8 cellular contexts compared by ENCODE assay signal in the genomic region with DNA sequence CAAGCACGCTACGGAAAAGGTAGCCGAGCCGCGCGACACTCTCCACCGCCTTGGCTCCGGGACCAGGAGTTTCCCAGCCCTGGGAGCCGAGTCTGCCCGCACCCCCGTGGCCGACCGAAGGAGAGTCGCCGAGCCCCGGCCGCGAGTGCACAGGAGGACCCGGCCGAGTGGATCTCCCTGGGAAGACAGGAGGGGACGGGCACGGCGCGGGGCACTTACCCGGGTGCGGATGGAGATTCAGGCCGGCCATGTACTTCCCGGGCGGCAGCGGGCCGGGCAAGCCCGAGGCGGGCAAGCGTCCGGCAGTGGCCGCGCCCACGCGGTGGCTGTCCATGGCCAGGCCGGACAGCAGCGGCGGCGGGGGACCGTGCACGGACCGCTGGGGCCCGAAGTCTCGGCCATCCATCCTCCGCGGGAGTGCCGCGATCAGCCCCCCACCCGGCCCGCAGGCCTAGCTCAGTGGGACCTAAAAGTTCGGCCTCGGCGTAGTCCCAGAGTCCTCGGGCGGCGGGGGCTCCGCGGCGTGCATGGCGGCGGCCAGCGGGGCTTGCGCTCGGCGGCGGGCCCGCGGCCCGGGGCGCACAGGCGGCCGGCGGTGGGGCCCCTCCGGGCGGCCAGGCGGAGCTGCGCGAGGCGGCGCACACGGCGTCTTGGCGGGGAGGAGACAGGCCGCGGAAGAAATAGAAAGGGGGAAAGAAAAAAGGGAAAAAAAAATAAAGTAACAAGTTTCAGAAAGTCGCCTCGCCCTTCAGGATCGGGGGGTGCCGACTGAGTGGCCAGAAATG. TPM values are rescaled to one million over a fixed set of nuclear protein-coding genes. Genes with fewer than 3 reads are reported as not detected.
A peak's percentile ranks its signal among the peaks of the same experiment; 100 is the strongest.
DNase-seq lines count a peak whose midpoint lies in the region; ATAC-seq and TF ChIP-seq lines count a peak whose summit lies in the region.

No MANE protein-coding gene starts in this region.

- H2BK120ac ChIP-seq in mesenchymal stem cell (ENCODE audit: low read depth, low read length), result peak overlapping the region; percentile 100

- H3K4me1 Mint-ChIP-seq in Calu3 (ENCODE audit: low read depth, unreplicated experiment), result peaks cover 24% of the 10 kb centered on the region

- peak overlapping the region in 1 of 2 experiments; percentile 94 for H2BK12ac ChIP-seq in mesenchymal stem cell (ENCODE audit: low read length in 2 of 2)

- H3K27me3 ChIP-seq in mesenchymal stem cell (ENCODE audit: control insufficient read depth in 1 of 2, insufficient read depth in 1 of 2, low read length in 2 of 2) (no peaks in the 10 kb centered on the region), upper lobe of left lung (no peaks in the 10 kb centered on the region)

- H3K4ac ChIP-seq in mesenchymal stem cell (ENCODE audit: low read depth in 1 of 2, low read length in 2 of 2), result peak overlapping the region; percentile 73 to 92

- H3K18ac ChIP-seq in mesenchymal stem cell (ENCODE audit: low read depth in 1 of 2, low read length in 2 of 2), result peak overlapping the region; percentile 96 to 97

- H2BK15ac ChIP-seq in mesenchymal stem cell (ENCODE audit: low read depth, poor library complexity, severe bottlenecking), result peak overlapping the region; percentile 67

- H3K23ac ChIP-seq in mesenchymal stem cell (ENCODE audit: low read length in 2 of 2), result peak overlapping the region; percentile 79 to 93

- peak overlapping the region; percentile 99 for H3K4me3 Mint-ChIP-seq in Calu3 (ENCODE audit: low read depth, unreplicated experiment)

- H3K4me1 ChIP-seq in mesenchymal stem cell (ENCODE audit: control insufficient read depth, insufficient read depth, low read depth, low read length), result peaks cover 19% of the 10 kb centered on the region
- H3K4me1 ChIP-seq in upper lobe of left lung, result peaks cover 20 to 40% (median 25%) of the 10 kb centered on the region in 4 donors

- H2AK5ac ChIP-seq in mesenchymal stem cell (ENCODE audit: low read length, severe bottlenecking), result peak overlapping the region; percentile 42

- H3K36me3 ChIP-seq in mesenchymal stem cell (ENCODE audit: control insufficient read depth in 1 of 2, insufficient read depth in 2 of 2, low read depth in 1 of 2, low read length in 2 of 2) (peaks cover 4 to 9% of the 10 kb centered on the region in 2 experiments), upper lobe of left lung (no peaks in the 10 kb centered on the region)

- DNase-seq in Calu3 (peak; percentile 47), NB4 (ENCODE audit: low read depth) (peak; percentile 69), choroid plexus epithelial cell (ENCODE audit: low read depth) (peak; percentile 22), mesenchymal stem cell (peak; percentile 23), upper lobe of left lung (peak in 1 of 2 donors; percentile 91), NCI-H2081 treated with DMSO at 0.1 percent for 48 hours (lab: John Stamatoyannopoulos, UW) (no peak)

- no peak for ATAC-seq in upper lobe of left lung (ENCODE audit: low FRiP score in 2 of 2)
- ATAC-seq in GM21515 (IDR thresholded peaks at IDR 0.05; ENCODE audit: unreplicated experiment), result no peak
- no peak for ATAC-seq in HG03045 (IDR thresholded peaks at IDR 0.05; ENCODE audit: unreplicated experiment)

- TF ChIP-seq POLR2A in NB4 (IDR thresholded peaks at IDR 0.05; ENCODE audit: extremely low read depth, insufficient read length) (no peak), upper lobe of left lung (IDR thresholded peaks at IDR 0.05) (no peak)

- CTCF ChIA-PET in Calu3 (lab: Charles Lee), result interaction anchor here (0.6 kb wide), 1 partner anchor 576 kb away, joined by 3 read pairs; no protein-coding TSS in a partner anchor

- H3K9me3 ChIP-seq in mesenchymal stem cell (ENCODE audit: control insufficient read depth, low read length), result no peaks in the 10 kb centered on the region
- no peaks in the 10 kb centered on the region for H3K9me3 ChIP-seq in upper lobe of left lung

- no peaks in the 10 kb centered on the region for H3K27me3 Mint-ChIP-seq in Calu3 (ENCODE audit: unreplicated experiment)

- H3K27ac Mint-ChIP-seq in Calu3 (ENCODE audit: unreplicated experiment), result peak overlapping the region; percentile 94

- no peaks in the 10 kb centered on the region for H3K9me3 Mint-ChIP-seq in Calu3 (ENCODE audit: low read depth, unreplicated experiment)

- peak overlapping the region; percentile 76 to 85 for H3K14ac ChIP-seq in mesenchymal stem cell (ENCODE audit: low read length in 2 of 2)

- H3K4me2 ChIP-seq in mesenchymal stem cell (ENCODE audit: low read length, poor library complexity, severe bottlenecking), result peak overlapping the region; percentile 53

- under 1% methylated on average over 71 of the region's 93 CpGs for WGBS in mesenchymal stem cell
- 0 to 1% methylated on average over 35 to 53 of the region's 93 CpGs for WGBS in upper lobe of left lung, 2 donors

- H2AFZ ChIP-seq in mesenchymal stem cell (ENCODE audit: low read depth, low read length), result no peak overlapping the region

- TF ChIP-seq CTCF in Calu3 (IDR thresholded peaks at IDR 0.05; ENCODE audit: unreplicated experiment) (no peak), NB4 (IDR thresholded peaks at IDR 0.05; ENCODE audit: low read depth, low read length) (no peak), choroid plexus epithelial cell (conservative IDR thresholded peaks at IDR 0.05; ENCODE audit: low read depth, low read length) (no peak), upper lobe of left lung (IDR thresholded peaks at IDR 0.05) (no peak)

- H3K4me3 ChIP-seq in NB4 (ENCODE audit: low read depth, low read length) (peak overlapping the region; percentile 80), choroid plexus epithelial cell (ENCODE audit: low read depth, low read length) (peak overlapping the region; percentile 68), mesenchymal stem cell (ENCODE audit: insufficient read depth in 1 of 2, low read depth in 1 of 2, low read length in 2 of 2) (peak overlapping the region; percentile 82 to 84), upper lobe of left lung (peak overlapping the region; percentile 55 to 93 (median 84))

- TF ChIP-seq EP300 in upper lobe of left lung (IDR thresholded peaks at IDR 0.05), result no peak

- H3K36me3 Mint-ChIP-seq in Calu3 (ENCODE audit: insufficient read depth, unreplicated experiment), result peaks cover 98% of the 10 kb centered on the region

- no TSS peak for BruUV-seq in Calu3 (replicated peaks; lab: Mats Ljungman, UMichigan)

- H3K79me1 ChIP-seq in mesenchymal stem cell (replicated peaks; ENCODE audit: low read length, poor library complexity, severe bottlenecking), result peaks cover 3% of the 10 kb centered on the region

- H3K9ac ChIP-seq in mesenchymal stem cell (ENCODE audit: low read length), result peak overlapping the region; percentile 99

- H2BK5ac ChIP-seq in mesenchymal stem cell (ENCODE audit: low read depth, low read length, poor library complexity, severe bottlenecking), result peak overlapping the region; percentile 82

- H3K27ac ChIP-seq in mesenchymal stem cell (ENCODE audit: low read length, poor library complexity, severe bottlenecking) (peak overlapping the region; percentile 99), upper lobe of left lung (peak overlapping the region; percentile 99)

- peak overlapping the region; percentile 89 for H4K91ac ChIP-seq in mesenchymal stem cell (ENCODE audit: low read length)

- H4K8ac ChIP-seq in mesenchymal stem cell (ENCODE audit: low read length), result peak overlapping the region; percentile 54

- intact Hi-C loops in Calu3 (cut with micrococcal nuclease; ENCODE audit: unreplicated experiment), result no loop called here

RNA-seq across cellular contexts. Expression of gene TNRC18, which starts 2.6 kb away (rescaled TPM):
- 213 and 218 TPM in 2 replicates for total RNA-seq in Calu3 (2022)
- polyA plus RNA-seq in mesenchymal stem cell (2013, experiment 1 of 2), result 45.5 TPM
- 39.8 TPM for polyA plus RNA-seq in mesenchymal stem cell (2013, experiment 2 of 2)
- total RNA-seq in upper lobe of left lung, result 100 to 1,000 TPM; 101 to 617 (median 128) TPM
